3 cellular contexts compared by ENCODE assay signal in genomic region chr6:149059557-149059956, GRCh38.
TF ChIP-seq lines count a peak whose summit lies in the region.

No MANE protein-coding gene starts in this region.

TF ChIP-seq in SK-N-SH, 30 proteins besides CTCF, POLR2A, EP300 and RAD21 (continued from another document):
- TF ChIP-seq IRF3 (IDR thresholded peaks at IDR 0.05; ENCODE audit: low read depth, low read length), result no peak
- TF ChIP-seq TCF12 (IDR thresholded peaks at IDR 0.05), result no peak
- TF ChIP-seq ZBTB33 (IDR thresholded peaks at IDR 0.05; ENCODE audit: borderline replicate concordance, low read depth), result no peak
- TF ChIP-seq MAX (IDR thresholded peaks at IDR 0.05; ENCODE audit: low read depth), result no peak
- TF ChIP-seq RCOR1 (IDR thresholded peaks at IDR 0.05; ENCODE audit: low read length), result no peak
- TF ChIP-seq TEAD4 (IDR thresholded peaks at IDR 0.05; ENCODE audit: borderline replicate concordance, insufficient read depth), result no peak
- TF ChIP-seq JUND (IDR thresholded peaks at IDR 0.05), result no peak

TF ChIP-seq in SK-N-SH treated with all-trans-retinoic acid at 6 μM for 48 hours, 23 proteins besides CTCF, POLR2A, EP300 and RAD21 (continued from another document):
- TF ChIP-seq ESRRG (CRISPR knock-in tag; IDR thresholded peaks at IDR 0.05) (no peak), ZNF565 (CRISPR knock-in tag; conservative IDR thresholded peaks at IDR 0.05; ENCODE audit: low read depth) (no peak), RARB (CRISPR knock-in tag; IDR thresholded peaks at IDR 0.05) (no peak), ZFP30 (CRISPR knock-in tag; IDR thresholded peaks at IDR 0.05) (no peak), PPARA (CRISPR knock-in tag; IDR thresholded peaks at IDR 0.05; ENCODE audit: borderline replicate concordance) (no peak)
- TF ChIP-seq, protein P1, sequence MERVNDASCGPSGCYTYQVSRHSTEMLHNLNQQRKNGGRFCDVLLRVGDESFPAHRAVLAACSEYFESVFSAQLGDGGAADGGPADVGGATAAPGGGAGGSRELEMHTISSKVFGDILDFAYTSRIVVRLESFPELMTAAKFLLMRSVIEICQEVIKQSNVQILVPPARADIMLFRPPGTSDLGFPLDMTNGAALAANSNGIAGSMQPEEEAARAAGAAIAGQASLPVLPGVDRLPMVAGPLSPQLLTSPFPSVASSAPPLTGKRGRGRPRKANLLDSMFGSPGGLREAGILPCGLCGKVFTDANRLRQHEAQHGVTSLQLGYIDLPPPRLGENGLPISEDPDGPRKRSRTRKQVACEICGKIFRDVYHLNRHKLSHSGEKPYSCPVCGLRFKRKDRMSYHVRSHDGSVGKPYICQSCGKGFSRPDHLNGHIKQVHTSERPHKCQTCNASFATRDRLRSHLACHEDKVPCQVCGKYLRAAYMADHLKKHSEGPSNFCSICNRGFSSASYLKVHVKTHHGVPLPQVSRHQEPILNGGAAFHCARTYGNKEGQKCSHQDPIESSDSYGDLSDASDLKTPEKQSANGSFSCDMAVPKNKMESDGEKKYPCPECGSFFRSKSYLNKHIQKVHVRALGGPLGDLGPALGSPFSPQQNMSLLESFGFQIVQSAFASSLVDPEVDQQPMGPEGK (CRISPR knock-in tag; IDR thresholded peaks at IDR 0.05; ENCODE audit: borderline replicate concordance), result no peak

TF ChIP-seq in K562, 482 proteins besides CTCF, POLR2A, EP300 and RAD21 (continued from another document and continues in another):
- TF ChIP-seq, protein P2, sequence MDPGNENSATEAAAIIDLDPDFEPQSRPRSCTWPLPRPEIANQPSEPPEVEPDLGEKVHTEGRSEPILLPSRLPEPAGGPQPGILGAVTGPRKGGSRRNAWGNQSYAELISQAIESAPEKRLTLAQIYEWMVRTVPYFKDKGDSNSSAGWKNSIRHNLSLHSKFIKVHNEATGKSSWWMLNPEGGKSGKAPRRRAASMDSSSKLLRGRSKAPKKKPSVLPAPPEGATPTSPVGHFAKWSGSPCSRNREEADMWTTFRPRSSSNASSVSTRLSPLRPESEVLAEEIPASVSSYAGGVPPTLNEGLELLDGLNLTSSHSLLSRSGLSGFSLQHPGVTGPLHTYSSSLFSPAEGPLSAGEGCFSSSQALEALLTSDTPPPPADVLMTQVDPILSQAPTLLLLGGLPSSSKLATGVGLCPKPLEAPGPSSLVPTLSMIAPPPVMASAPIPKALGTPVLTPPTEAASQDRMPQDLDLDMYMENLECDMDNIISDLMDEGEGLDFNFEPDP (CRISPR knock-in tag; IDR thresholded peaks at IDR 0.05), result no peak
- no peak for TF ChIP-seq SMAD3 (CRISPR knock-in tag; conservative IDR thresholded peaks at IDR 0.05)
- TF ChIP-seq E4F1 (CRISPR knock-in tag; IDR thresholded peaks at IDR 0.05; ENCODE audit: borderline replicate concordance), result no peak
- no peak for TF ChIP-seq ZC3H8 (IDR thresholded peaks at IDR 0.05)
- TF ChIP-seq ZNF239 (CRISPR knock-in tag; IDR thresholded peaks at IDR 0.05), result no peak
- no peak for TF ChIP-seq SAFB (IDR thresholded peaks at IDR 0.05; ENCODE audit: borderline replicate concordance, low read depth, low read length)
- no peak for TF ChIP-seq TCF7L2 (IDR thresholded peaks at IDR 0.05; ENCODE audit: low read depth, low read length)
- TF ChIP-seq HLTF (IDR thresholded peaks at IDR 0.05), result no peak
- TF ChIP-seq ZNF316 (IDR thresholded peaks at IDR 0.05), result peak; percentile 93
- TF ChIP-seq RBM17 (IDR thresholded peaks at IDR 0.05; ENCODE audit: borderline replicate concordance, low read depth, low read length), result no peak
- TF ChIP-seq MTF1 (CRISPR knock-in tag; IDR thresholded peaks at IDR 0.05; ENCODE audit: borderline replicate concordance), result no peak
- TF ChIP-seq NFATC3 (IDR thresholded peaks at IDR 0.05), result no peak
- TF ChIP-seq, protein P3, sequence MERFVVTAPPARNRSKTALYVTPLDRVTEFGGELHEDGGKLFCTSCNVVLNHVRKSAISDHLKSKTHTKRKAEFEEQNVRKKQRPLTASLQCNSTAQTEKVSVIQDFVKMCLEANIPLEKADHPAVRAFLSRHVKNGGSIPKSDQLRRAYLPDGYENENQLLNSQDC (CRISPR knock-in tag; IDR thresholded peaks at IDR 0.05), result no peak
- TF ChIP-seq MAFF (IDR thresholded peaks at IDR 0.05; ENCODE audit: low read length), result peak; percentile 82
- TF ChIP-seq ZNF232 (CRISPR knock-in tag; IDR thresholded peaks at IDR 0.05), result no peak
- TF ChIP-seq CBX2 (IDR thresholded peaks at IDR 0.05; ENCODE audit: insufficient read depth, low read length, poor library complexity, severe bottlenecking), result no peak
- TF ChIP-seq ARID4B (CRISPR knock-in tag; IDR thresholded peaks at IDR 0.05), result no peak
- no peak for TF ChIP-seq SRSF1 (IDR thresholded peaks at IDR 0.05; ENCODE audit: low read depth, low read length)
- TF ChIP-seq C11orf30 (IDR thresholded peaks at IDR 0.05; ENCODE audit: low read depth), result peak; percentile 92
- no peak for TF ChIP-seq ZNF586 (CRISPR knock-in tag; conservative IDR thresholded peaks at IDR 0.05)
- peak; percentile 90 for TF ChIP-seq MAFG (tag; conservative IDR thresholded peaks at IDR 0.05)
- TF ChIP-seq, protein P4, sequence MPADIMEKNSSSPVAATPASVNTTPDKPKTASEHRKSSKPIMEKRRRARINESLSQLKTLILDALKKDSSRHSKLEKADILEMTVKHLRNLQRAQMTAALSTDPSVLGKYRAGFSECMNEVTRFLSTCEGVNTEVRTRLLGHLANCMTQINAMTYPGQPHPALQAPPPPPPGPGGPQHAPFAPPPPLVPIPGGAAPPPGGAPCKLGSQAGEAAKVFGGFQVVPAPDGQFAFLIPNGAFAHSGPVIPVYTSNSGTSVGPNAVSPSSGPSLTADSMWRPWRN (IDR thresholded peaks at IDR 0.05; ENCODE audit: low read depth), result no peak
- no peak for TF ChIP-seq FIP1L1 (IDR thresholded peaks at IDR 0.05; ENCODE audit: low read depth, low read length, poor library complexity, severe bottlenecking)
- no peak for TF ChIP-seq ZNF512 (tag; IDR thresholded peaks at IDR 0.05)
- no peak for TF ChIP-seq ZNF3 (CRISPR knock-in tag; IDR thresholded peaks at IDR 0.05)
- no peak for TF ChIP-seq ZBTB8A (IDR thresholded peaks at IDR 0.05; ENCODE audit: partially characterized antibody)
- TF ChIP-seq TFAP4 (CRISPR knock-in tag; IDR thresholded peaks at IDR 0.05; ENCODE audit: borderline replicate concordance), result no peak
- TF ChIP-seq, protein P5, sequence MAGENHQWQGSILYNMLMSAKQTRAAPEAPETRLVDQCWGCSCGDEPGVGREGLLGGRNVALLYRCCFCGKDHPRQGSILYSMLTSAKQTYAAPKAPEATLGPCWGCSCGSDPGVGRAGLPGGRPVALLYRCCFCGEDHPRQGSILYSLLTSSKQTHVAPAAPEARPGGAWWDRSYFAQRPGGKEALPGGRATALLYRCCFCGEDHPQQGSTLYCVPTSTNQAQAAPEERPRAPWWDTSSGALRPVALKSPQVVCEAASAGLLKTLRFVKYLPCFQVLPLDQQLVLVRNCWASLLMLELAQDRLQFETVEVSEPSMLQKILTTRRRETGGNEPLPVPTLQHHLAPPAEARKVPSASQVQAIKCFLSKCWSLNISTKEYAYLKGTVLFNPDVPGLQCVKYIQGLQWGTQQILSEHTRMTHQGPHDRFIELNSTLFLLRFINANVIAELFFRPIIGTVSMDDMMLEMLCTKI (IDR thresholded peaks at IDR 0.05; ENCODE audit: partially characterized antibody), result no peak
- TF ChIP-seq DIDO1 (tag; IDR thresholded peaks at IDR 0.05; ENCODE audit: low read depth), result no peak
- TF ChIP-seq MAFK (IDR thresholded peaks at IDR 0.05; ENCODE audit: low read length), result peak; percentile 79
- TF ChIP-seq RBM39 (optimal IDR thresholded peaks at IDR 0.05; ENCODE audit: low read depth, low read length), result no peak
- TF ChIP-seq LARP7 (IDR thresholded peaks at IDR 0.05), result no peak
- TF ChIP-seq HOXB6 (CRISPR knock-in tag; IDR thresholded peaks at IDR 0.05; ENCODE audit: borderline replicate concordance), result no peak
- TF ChIP-seq RUNX1 (IDR thresholded peaks at IDR 0.05; ENCODE audit: low read depth), result no peak
- TF ChIP-seq, protein P6, sequence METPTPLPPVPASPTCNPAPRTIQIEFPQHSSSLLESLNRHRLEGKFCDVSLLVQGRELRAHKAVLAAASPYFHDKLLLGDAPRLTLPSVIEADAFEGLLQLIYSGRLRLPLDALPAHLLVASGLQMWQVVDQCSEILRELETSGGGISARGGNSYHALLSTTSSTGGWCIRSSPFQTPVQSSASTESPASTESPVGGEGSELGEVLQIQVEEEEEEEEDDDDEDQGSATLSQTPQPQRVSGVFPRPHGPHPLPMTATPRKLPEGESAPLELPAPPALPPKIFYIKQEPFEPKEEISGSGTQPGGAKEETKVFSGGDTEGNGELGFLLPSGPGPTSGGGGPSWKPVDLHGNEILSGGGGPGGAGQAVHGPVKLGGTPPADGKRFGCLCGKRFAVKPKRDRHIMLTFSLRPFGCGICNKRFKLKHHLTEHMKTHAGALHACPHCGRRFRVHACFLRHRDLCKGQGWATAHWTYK (CRISPR knock-in tag; IDR thresholded peaks at IDR 0.05), result no peak
- no peak for TF ChIP-seq FOSL1 (tag; conservative IDR thresholded peaks at IDR 0.05)
- TF ChIP-seq SIN3B (IDR thresholded peaks at IDR 0.05; ENCODE audit: low read depth), result no peak
- TF ChIP-seq NKRF (IDR thresholded peaks at IDR 0.05; ENCODE audit: borderline replicate concordance), result no peak
- no peak for TF ChIP-seq PHF20 (IDR thresholded peaks at IDR 0.05; ENCODE audit: partially characterized antibody)
- TF ChIP-seq CHCHD3 (CRISPR knock-in tag; IDR thresholded peaks at IDR 0.05), result no peak
- TF ChIP-seq BCL6 (CRISPR knock-in tag; IDR thresholded peaks at IDR 0.05), result no peak
- TF ChIP-seq PYGO2 (tag; IDR thresholded peaks at IDR 0.05), result no peak
